In genomic region chr14:105526781-105527380, GRCh38 we compare ENCODE assay signal across 8 cellular contexts. TPM values are rescaled to one million over a fixed set of nuclear protein-coding genes. Genes with fewer than 3 reads are reported as not detected.
A peak's percentile ranks its signal among the peaks of the same experiment; 100 is the strongest.
DNase-seq lines count a peak whose midpoint lies in the region; ATAC-seq and TF ChIP-seq lines count a peak whose summit lies in the region.

No MANE protein-coding gene starts in this region.

- no peaks in the 10 kb centered on the region; the same call in 1 of the 2 replicates for H4K20me1 ChIP-seq in PC-9 (ENCODE audit: insufficient read depth)

- no peak overlapping the region for H2AFZ ChIP-seq in PC-9

- H3K36me3 ChIP-seq in PC-9 (ENCODE audit: low read depth) (no peaks in the 10 kb centered on the region), esophagus (ENCODE audit: control insufficient read depth in 2 of 2, insufficient read depth in 2 of 2, low read length in 1 of 2) (no peaks in the 10 kb centered on the region)

- WGBS in esophagus, 2 donors: 2% methylated on average over 42 to 48 of the region's 48 CpGs

- no peaks in the 10 kb centered on the region for H3K9me2 ChIP-seq in PC-9 (ENCODE audit: insufficient read depth)

- TF ChIP-seq CTCF in PC-9 (conservative IDR thresholded peaks at IDR 0.05): no peak
- TF ChIP-seq CTCF in progenitor cell of endocrine pancreas (IDR thresholded peaks at IDR 0.05; ENCODE audit: unreplicated experiment): no peak

- H3K27me3 ChIP-seq in PC-9 (ENCODE audit: insufficient read depth, low read depth) (peaks cover 14% of the 10 kb centered on the region), esophagus (ENCODE audit: control insufficient read depth in 1 of 2, insufficient read depth in 2 of 2, low read length in 2 of 2) (peaks cover 0 to 3% of the 10 kb centered on the region in 2 donors)

- no peaks in the 10 kb centered on the region for H3K79me2 ChIP-seq in PC-9 (ENCODE audit: low read depth)

- peak overlapping the region; percentile 62 for H3K27ac Mint-ChIP-seq in progenitor cell of endocrine pancreas

- no peak for ATAC-seq in HG02970 (IDR thresholded peaks at IDR 0.05; ENCODE audit: low FRiP score, unreplicated experiment)

- no peaks in the 10 kb centered on the region for H3K4me1 Mint-ChIP-seq in progenitor cell of endocrine pancreas (ENCODE audit: low read depth)

- no peaks in the 10 kb centered on the region for H3K36me3 Mint-ChIP-seq in progenitor cell of endocrine pancreas (ENCODE audit: insufficient read depth)

- DNase-seq in COLO668 (lab: John Stamatoyannopoulos, UW; ENCODE audit: unreplicated experiment) (peak; percentile 33), PC-9 (no peak), progenitor cell of endocrine pancreas (ENCODE audit: low spot score, unreplicated experiment) (no peak), superior temporal gyrus (ENCODE audit: extremely low spot score) (no peak), NCI-H524 treated with DMSO at 0.1 percent for 48 hours (lab: John Stamatoyannopoulos, UW) (no peak), KG1 (lab: John Stamatoyannopoulos, UW) (no peak)

- H3K4me3 ChIP-seq in PC-9 (no peak overlapping the region), esophagus (ENCODE audit: low read depth in 1 of 2, low read length in 2 of 2) (peak overlapping the region; percentile 27 to 37)

- H3K4me1 ChIP-seq in PC-9 (replicated peaks; ENCODE audit: insufficient read depth) (no peaks in the 10 kb centered on the region), esophagus (ENCODE audit: control insufficient read depth in 2 of 2, insufficient read depth in 2 of 2, low read length in 1 of 2) (peaks cover 8 to 19% of the 10 kb centered on the region in 2 donors)

- H3K9me3 ChIP-seq in PC-9 (ENCODE audit: insufficient read depth, low read depth) (no peaks in the 10 kb centered on the region), esophagus (ENCODE audit: control insufficient read depth in 2 of 2, insufficient read depth in 1 of 2, low read depth in 1 of 2, low read length in 1 of 2) (peaks cover 0 to 7% of the 10 kb centered on the region in 2 donors)

- intact Hi-C loops in PC-9 (cut with micrococcal nuclease; ENCODE audit: unreplicated experiment): no loop called here

- peak overlapping the region; percentile 61 for H3K4me3 Mint-ChIP-seq in progenitor cell of endocrine pancreas (ENCODE audit: low read depth)

- no peak overlapping the region for H3K27ac ChIP-seq in PC-9
- no peak overlapping the region for H3K27ac ChIP-seq in esophagus (ENCODE audit: low read depth in 2 of 2, low read length in 1 of 2)

- peaks cover 9% of the 10 kb centered on the region; the same call in 1 of the 2 replicates for H3F3A ChIP-seq in PC-9 (ENCODE audit: insufficient read depth, low read depth)

- POLR2A ChIA-PET in PC-9 (lab: Charles Lee; ENCODE audit: unreplicated experiment): no interaction called here

- H3K4me2 ChIP-seq in PC-9: peak overlapping the region; percentile 55; the same call in 1 of the 2 replicates

- H3K9me3 Mint-ChIP-seq in progenitor cell of endocrine pancreas (ENCODE audit: low read depth): no peaks in the 10 kb centered on the region

- H3K27me3 Mint-ChIP-seq in progenitor cell of endocrine pancreas: peaks cover 31% of the 10 kb centered on the region

- BruUV-seq in PC-9 (replicated peaks; lab: Mats Ljungman, UMichigan): no TSS peak

- CTCF ChIA-PET in PC-9 (lab: Charles Lee): interaction anchor here (1.0 kb wide), 1 partner anchor 156 kb away, joined by 3 read pairs; no protein-coding TSS in a partner anchor

RNA-seq across cellular contexts. Expression of gene TMEM121, which starts 0.5 kb away (rescaled TPM):
- 1.0 and 1.1 TPM in 2 replicates for total RNA-seq in PC-9 (2021)
- polyA plus RNA-seq in esophagus: 1 to 10 TPM in 1 of 2 donors, under 1 TPM in 1; 0.29 to 1.3 TPM
- 3.9 and 4.5 TPM in 2 replicates for total RNA-seq in progenitor cell of endocrine pancreas

RNA-seq across cellular contexts. Expression of gene TEDC1, which starts 35.8 kb away (rescaled TPM):
- 21.2 and 31.9 TPM in 2 replicates for total RNA-seq in PC-9 (2021)
- 10 to 100 TPM; 11.8 to 17.6 TPM for polyA plus RNA-seq in esophagus
- 20.5 and 20.8 TPM in 2 replicates for total RNA-seq in progenitor cell of endocrine pancreas

RNA-seq across cellular contexts. Expression of gene CRIP1, which starts 40.2 kb away (rescaled TPM):
- total RNA-seq in PC-9 (2021) (296 and 374 TPM in 2 replicates), progenitor cell of endocrine pancreas (5.1 TPM in 2 replicates)
- polyA plus RNA-seq in esophagus: 10 to 100 TPM; 78.0 to 99.3 TPM

RNA-seq across cellular contexts. Expression of gene CRIP2, which starts 52.3 kb away (rescaled TPM):
- 42.5 and 50.2 TPM in 2 replicates for total RNA-seq in PC-9 (2021)
- polyA plus RNA-seq in esophagus: 100 to 1,000 TPM in 1 of 2 donors, 10 to 100 TPM in 1; 99.5 to 145 TPM
- total RNA-seq in progenitor cell of endocrine pancreas: 17.0 and 19.6 TPM in 2 replicates

Comparison
In these comparisons a context has a peak if more than half of its experiments do, and no peak if none do; other contexts are left out.
1. RNA of gene CRIP1, which starts 40.2 kb away (total RNA-seq): 296 to 374 TPM in PC-9; 5.1 TPM in progenitor cell of endocrine pancreas; every median in the first group is over 10 times any median in the second.